12 cellular contexts compared by ENCODE assay signal in genomic region chr15:43939070-43939469, GRCh38.
DNase-seq lines count a peak whose midpoint lies in the region; ATAC-seq and TF ChIP-seq lines count a peak whose summit lies in the region.
"Had no signal": no experiment of that assay in that cellular context is flagged by ENCODE, and none has a peak within 500 bp of the region (broad histone marks: within the 10 kb centered on the region; RNA-seq: fewer than 3 reads in every experiment).

No MANE protein-coding gene starts in this region.

- peak; percentile 66 for TF ChIP-seq CTCF in BE2C (IDR thresholded peaks at IDR 0.05; ENCODE audit: low read depth, low read length)
- peak; percentile 56 for TF ChIP-seq CTCF in GM13977 (IDR thresholded peaks at IDR 0.05; ENCODE audit: extremely low read depth, insufficient read depth, missing control alignments)
- peak; percentile 86 for TF ChIP-seq CTCF in RWPE2 (IDR thresholded peaks at IDR 0.05; ENCODE audit: poor library complexity, severe bottlenecking)
- no peak for TF ChIP-seq CTCF in tibial artery (IDR thresholded peaks at IDR 0.05)

- POLR2A ChIA-PET in activated CD4-positive, alpha-beta memory T cell treated with anti-CD3 and anti-CD28 coated beads, Interleukin-2, amount 10 ng/mL, durations not matched to agents 7 days and 5 days (lab: Charles Lee) = no interaction called here

- no peak overlapping the region for H3K27ac Mint-ChIP-seq in activated CD4-positive, alpha-beta memory T cell treated with anti-CD3 and anti-CD28 coated beads, Interleukin-2, amount 10 ng/mL, durations not matched to agents 7 days and 5 days
- H3K27ac Mint-ChIP-seq: activated B cell treated with CpG ODN at 0.5 μM for 24 hours had no signal

- no peaks in the 10 kb centered on the region for H3K4me1 Mint-ChIP-seq in activated CD4-positive, alpha-beta memory T cell treated with anti-CD3 and anti-CD28 coated beads, Interleukin-2, amount 10 ng/mL, durations not matched to agents 7 days and 5 days

- H3K4me1 ChIP-seq in BE2C (no peaks in the 10 kb centered on the region), RWPE2 (ENCODE audit: insufficient read depth, poor library complexity, severe bottlenecking) (no peaks in the 10 kb centered on the region), tibial artery (no peaks in the 10 kb centered on the region)

- no peaks in the 10 kb centered on the region for H3K9me3 Mint-ChIP-seq in activated CD4-positive, alpha-beta memory T cell treated with anti-CD3 and anti-CD28 coated beads, Interleukin-2, amount 10 ng/mL, durations not matched to agents 7 days and 5 days
- H3K9me3 Mint-ChIP-seq: activated B cell treated with CpG ODN at 0.5 μM for 24 hours had no signal

- no peak overlapping the region for H3K4me3 Mint-ChIP-seq in activated CD4-positive, alpha-beta memory T cell treated with anti-CD3 and anti-CD28 coated beads, Interleukin-2, amount 10 ng/mL, durations not matched to agents 7 days and 5 days
- H3K4me3 Mint-ChIP-seq: activated B cell treated with CpG ODN at 0.5 μM for 24 hours had no signal

- H3K9me3 ChIP-seq in BE2C (no peaks in the 10 kb centered on the region), RWPE2 (ENCODE audit: severe bottlenecking) (no peaks in the 10 kb centered on the region), tibial artery (no peaks in the 10 kb centered on the region)
- H3K9me3 ChIP-seq: neutrophil had no signal

- DNase-seq in BE2C (peak; percentile 55), GM13977 (ENCODE audit: low spot score) (peak; percentile 27), RWPE2 (ENCODE audit: low spot score) (no peak), hepatic stellate cell (ENCODE audit: low spot score) (peak; percentile 16), tibial artery (no peak)
- no peak for DNase-seq in activated CD4-positive, alpha-beta memory T cell treated with anti-CD3 and anti-CD28 coated beads, Interleukin-2, amount 10 ng/mL, durations not matched to agents 7 days and 5 days
- DNase-seq: activated B cell treated with CpG ODN at 0.5 μM for 24 hours; effector memory CD4-positive, alpha-beta T cell; stimulated activated naive CD4-positive, alpha-beta T cell treated with Interleukin-2 at 50 U/mL for 16 hours had no signal

- H3K27ac ChIP-seq in RWPE2 (ENCODE audit: poor library complexity, severe bottlenecking) (no peak overlapping the region), tibial artery (no peak overlapping the region)
- H3K27ac ChIP-seq: neutrophil had no signal

- intact Hi-C loops in tibial artery (cut with DNase I; ENCODE audit: low total_unique reads) = no loop called here

- CTCF ChIA-PET in activated CD4-positive, alpha-beta memory T cell treated with anti-CD3 and anti-CD28 coated beads, Interleukin-2, amount 10 ng/mL, durations not matched to agents 7 days and 5 days (lab: Charles Lee) = interaction anchor here (0.5 kb wide), 1 partner anchor 593 kb away, joined by 3 read pairs; no protein-coding TSS in a partner anchor

- no peaks in the 10 kb centered on the region for H3K36me3 ChIP-seq in BE2C
- H3K36me3 ChIP-seq in RWPE2 (ENCODE audit: low read depth) = no peaks in the 10 kb centered on the region
- no peaks in the 10 kb centered on the region for H3K36me3 ChIP-seq in tibial artery
- H3K36me3 ChIP-seq: neutrophil had no signal

- in situ Hi-C loops in GM13977 (cut with MboI; ENCODE audit: low pct_unique_long_range_greater_than_20kb, low sequenced_read_pairs, unreplicated experiment) = no loop called here

- no peaks in the 10 kb centered on the region for H3K36me3 Mint-ChIP-seq in activated CD4-positive, alpha-beta memory T cell treated with anti-CD3 and anti-CD28 coated beads, Interleukin-2, amount 10 ng/mL, durations not matched to agents 7 days and 5 days (ENCODE audit: low read depth)

- H3K27me3 Mint-ChIP-seq in activated CD4-positive, alpha-beta memory T cell treated with anti-CD3 and anti-CD28 coated beads, Interleukin-2, amount 10 ng/mL, durations not matched to agents 7 days and 5 days = peaks cover 9% of the 10 kb centered on the region

- H3K4me3 ChIP-seq in BE2C (ENCODE audit: low read depth, low read length) (no peak overlapping the region), RWPE2 (ENCODE audit: severe bottlenecking) (no peak overlapping the region), tibial artery (no peak overlapping the region)

- H3K27me3 ChIP-seq in BE2C (no peaks in the 10 kb centered on the region), RWPE2 (ENCODE audit: insufficient read depth, poor library complexity, severe bottlenecking) (no peaks in the 10 kb centered on the region), tibial artery (no peaks in the 10 kb centered on the region)

- ATAC-seq in RWPE2 (ENCODE audit: low read depth) = peak; percentile 46; the same call in 2 of the 3 replicates
- ATAC-seq in GM19023 (IDR thresholded peaks at IDR 0.05; ENCODE audit: unreplicated experiment) = no peak
- ATAC-seq in GM21529 (IDR thresholded peaks at IDR 0.05; ENCODE audit: unreplicated experiment) = no peak

Comparison
In these comparisons a context has a peak if more than half of its experiments do, and no peak if none do; other contexts are left out.
1. DNase-seq: peak in BE2C (single experiment), GM13977 (single experiment) and hepatic stellate cell (single experiment); none in RWPE2 (single experiment), tibial artery (0 of 2) and activated CD4-positive, alpha-beta memory T cell treated with anti-CD3 and anti-CD28 coated beads, Interleukin-2, amount 10 ng/mL, durations not matched to agents 7 days and 5 days (single experiment).
2. CTCF ChIP-seq: peak in BE2C (single experiment), GM13977 (single experiment) and RWPE2 (single experiment); none in tibial artery (0 of 2).